In the genomic region with DNA sequence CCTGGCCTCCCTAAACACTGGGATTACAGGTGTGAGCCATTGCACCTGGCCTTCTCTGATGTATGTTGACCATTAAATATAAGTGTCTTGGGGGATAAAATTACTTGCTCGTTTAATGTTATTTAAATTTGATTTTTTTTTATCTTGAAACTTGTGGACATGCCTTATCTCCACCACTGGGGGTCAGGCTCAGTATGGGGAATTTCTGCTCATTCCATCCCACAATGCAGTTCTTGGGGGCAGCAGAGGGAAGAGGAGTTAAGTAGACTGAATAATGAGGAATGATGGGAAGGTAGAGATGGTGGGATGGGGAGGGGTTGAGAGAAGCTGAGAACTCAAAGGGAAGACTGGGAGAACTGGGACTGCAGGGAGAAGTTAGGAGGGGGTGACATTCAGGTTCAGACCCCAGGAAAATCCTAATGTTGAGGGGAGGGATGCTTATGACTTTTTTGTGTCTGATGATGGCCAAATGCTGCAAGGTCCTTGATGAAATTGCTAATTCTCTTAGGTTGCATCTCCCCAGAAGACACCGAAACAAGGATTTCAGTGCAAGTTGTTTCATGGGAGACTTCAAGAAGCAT, we compare ENCODE assay signal across 7 cellular contexts.
DNase-seq lines count a peak whose midpoint lies in the region; ATAC-seq and TF ChIP-seq lines count a peak whose summit lies in the region.

No MANE protein-coding gene starts in this region.

- H3K4me1 ChIP-seq in body of pancreas = no peaks in the 10 kb centered on the region

- H3K27ac Mint-ChIP-seq in activated T-helper 1 cell treated with anti-CD3 and anti-CD28 coated beads, Interleukin-12 subunit alpha, Interleukin-12 subunit beta, Interleukin-2, Interleukin-4 antibody, amounts not matched to agents 30 ng/mL and 10 ng/mL and 1 ng/mL, durations not matched to agents 14 hours and 24 hours and 36 hours = no peak overlapping the region

- 47 to 53% methylated on average over 2 of the region's 2 CpGs for WGBS in body of pancreas, 2 donors

- H3K9me3 Mint-ChIP-seq in activated T-helper 1 cell treated with anti-CD3 and anti-CD28 coated beads, Interleukin-12 subunit alpha, Interleukin-12 subunit beta, Interleukin-2, Interleukin-4 antibody, amounts not matched to agents 30 ng/mL and 10 ng/mL and 1 ng/mL, durations not matched to agents 14 hours and 24 hours and 36 hours = peaks cover 3% of the 10 kb centered on the region

- TF ChIP-seq POLR2A in body of pancreas (IDR thresholded peaks at IDR 0.05) = no peak

- intact Hi-C loops in body of pancreas (cut with DNase I) = loop anchor here (5.0 kb wide), 1 partner anchor 652 kb away; no protein-coding TSS in a partner anchor
- intact Hi-C loops in activated T-helper 1 cell treated with anti-CD3 and anti-CD28 coated beads, Interleukin-12 subunit alpha, Interleukin-12 subunit beta, Interleukin-2, Interleukin-4 antibody, amounts not matched to agents 30 ng/mL and 10 ng/mL and 1 ng/mL, durations not matched to agents 14 hours and 24 hours and 36 hours (cut with micrococcal nuclease) = no loop called here

- CTCF ChIA-PET in GM10248 (lab: Yijun Ruan, JAX) = interaction anchor here (1.3 kb wide), 1 partner anchor 41 kb away, joined by 4 read pairs; no protein-coding TSS in a partner anchor

- H3K27me3 Mint-ChIP-seq in activated T-helper 1 cell treated with anti-CD3 and anti-CD28 coated beads, Interleukin-12 subunit alpha, Interleukin-12 subunit beta, Interleukin-2, Interleukin-4 antibody, amounts not matched to agents 30 ng/mL and 10 ng/mL and 1 ng/mL, durations not matched to agents 14 hours and 24 hours and 36 hours (ENCODE audit: insufficient read depth) = peaks cover 11% of the 10 kb centered on the region

- ATAC-seq in body of pancreas (peak; percentile 69), HG03159 (IDR thresholded peaks at IDR 0.05; ENCODE audit: unreplicated experiment) (no peak)
- ATAC-seq in stimulated activated naive CD8-positive, alpha-beta T cell treated with anti-CD3 and anti-CD28 coated beads, Interleukin-15, Interleukin-2, amounts not matched to agents 100 U/mL and 50 U/mL, for 24 hours = no peak

- peaks cover 0 to 2% (median 0%) of the 10 kb centered on the region in 3 donors for H3K9me3 ChIP-seq in body of pancreas

- no peaks in the 10 kb centered on the region for H3K27me3 ChIP-seq in body of pancreas

- POLR2A ChIA-PET in GM10248 (lab: Yijun Ruan, JAX) = no interaction called here

- H3K36me3 ChIP-seq in body of pancreas (replicated peaks in 1 of 2; ENCODE audit: insufficient read depth in 1 of 2, low read depth in 2 of 2) = no peaks in the 10 kb centered on the region

- no peak overlapping the region for H3K4me3 ChIP-seq in body of pancreas

- TF ChIP-seq CTCF in GM10248 (IDR thresholded peaks at IDR 0.05; ENCODE audit: control extremely low read depth, extremely low read depth, low read depth, missing control alignments) = peak; percentile 37
- TF ChIP-seq CTCF in body of pancreas (IDR thresholded peaks at IDR 0.05) = peak; percentile 41 to 87 (median 74)

- DNase-seq in GM10248 (ENCODE audit: extremely low spot score) (no peak), MV-4-11 (lab: John Stamatoyannopoulos, UW) (peak; percentile 26), body of pancreas (peak; percentile 37 to 54 (median 46)), lung microvascular endothelial cell (ENCODE audit: low read depth in 2 of 2) (peak; percentile 78 to 83)
- DNase-seq in stimulated activated naive CD8-positive, alpha-beta T cell treated with anti-CD3 and anti-CD28 coated beads, Interleukin-15, Interleukin-2, amounts not matched to agents 100 U/mL and 50 U/mL, for 24 hours = no peak
- no peak for DNase-seq in activated T-helper 1 cell treated with anti-CD3 and anti-CD28 coated beads, Interleukin-12 subunit alpha, Interleukin-12 subunit beta, Interleukin-2, Interleukin-4 antibody, amounts not matched to agents 30 ng/mL and 10 ng/mL and 1 ng/mL, durations not matched to agents 14 hours and 24 hours and 36 hours (ENCODE audit: low spot score)

- H3K27ac ChIP-seq in body of pancreas = no peak overlapping the region

- H3K36me3 Mint-ChIP-seq in activated T-helper 1 cell treated with anti-CD3 and anti-CD28 coated beads, Interleukin-12 subunit alpha, Interleukin-12 subunit beta, Interleukin-2, Interleukin-4 antibody, amounts not matched to agents 30 ng/mL and 10 ng/mL and 1 ng/mL, durations not matched to agents 14 hours and 24 hours and 36 hours (ENCODE audit: low read depth) = no peaks in the 10 kb centered on the region

- H3K4me3 Mint-ChIP-seq in activated T-helper 1 cell treated with anti-CD3 and anti-CD28 coated beads, Interleukin-12 subunit alpha, Interleukin-12 subunit beta, Interleukin-2, Interleukin-4 antibody, amounts not matched to agents 30 ng/mL and 10 ng/mL and 1 ng/mL, durations not matched to agents 14 hours and 24 hours and 36 hours = no peak overlapping the region

- H3K4me1 Mint-ChIP-seq in activated T-helper 1 cell treated with anti-CD3 and anti-CD28 coated beads, Interleukin-12 subunit alpha, Interleukin-12 subunit beta, Interleukin-2, Interleukin-4 antibody, amounts not matched to agents 30 ng/mL and 10 ng/mL and 1 ng/mL, durations not matched to agents 14 hours and 24 hours and 36 hours (ENCODE audit: low read depth) = peaks cover 6% of the 10 kb centered on the region

Comparison
In these comparisons a context has a peak if more than half of its experiments do, and no peak if none do; other contexts are left out.
1. DNase-seq: peak in MV-4-11 (single experiment), body of pancreas (4 of 4) and lung microvascular endothelial cell (2 of 2); none in GM10248 (single experiment), stimulated activated naive CD8-positive, alpha-beta T cell treated with anti-CD3 and anti-CD28 coated beads, Interleukin-15, Interleukin-2, amounts not matched to agents 100 U/mL and 50 U/mL, for 24 hours (single experiment) and activated T-helper 1 cell treated with anti-CD3 and anti-CD28 coated beads, Interleukin-12 subunit alpha, Interleukin-12 subunit beta, Interleukin-2, Interleukin-4 antibody, amounts not matched to agents 30 ng/mL and 10 ng/mL and 1 ng/mL, durations not matched to agents 14 hours and 24 hours and 36 hours (single experiment).